Comparison of ENCODE assay signal across 8 cellular contexts in genomic region chr1:10694274-10694632, GRCh38.
DNase-seq lines count a peak whose midpoint lies in the region; ATAC-seq and TF ChIP-seq lines count a peak whose summit lies in the region.

No MANE protein-coding gene starts in this region.

- DNase-seq in Calu3 (no peak), LNCaP clone FGC (ENCODE audit: low read depth) (no peak), esophagus muscularis mucosa (ENCODE audit: extremely low spot score) (no peak), osteoblast (ENCODE audit: insufficient read length, low spot score, missing footprints) (peak; percentile 98), glomerular visceral epithelial cell (ENCODE audit: extremely low spot score) (no peak), NCI-H2196 treated with DMSO at 0.1 percent for 48 hours (lab: John Stamatoyannopoulos, UW; ENCODE audit: unreplicated experiment) (no peak)
- peak; percentile 63 for DNase-seq in activated CD8-positive, alpha-beta T cell treated with anti-CD3 and anti-CD28 coated beads, Interleukin-2, amount 10 ng/mL, durations not matched to agents 7 days and 5 days

- peak overlapping the region; percentile 67 for H3K4me3 Mint-ChIP-seq in Calu3 (ENCODE audit: low read depth, unreplicated experiment)
- H3K4me3 Mint-ChIP-seq in activated CD8-positive, alpha-beta T cell treated with anti-CD3 and anti-CD28 coated beads, Interleukin-2, amount 10 ng/mL, durations not matched to agents 7 days and 5 days: peak overlapping the region; percentile 80

- H3K27me3 Mint-ChIP-seq in Calu3 (ENCODE audit: unreplicated experiment): no peaks in the 10 kb centered on the region
- H3K27me3 Mint-ChIP-seq in activated CD8-positive, alpha-beta T cell treated with anti-CD3 and anti-CD28 coated beads, Interleukin-2, amount 10 ng/mL, durations not matched to agents 7 days and 5 days (ENCODE audit: low read depth): peaks cover 11% of the 10 kb centered on the region

- POLR2A ChIA-PET in activated CD8-positive, alpha-beta T cell treated with anti-CD3 and anti-CD28 coated beads, Interleukin-2, amount 10 ng/mL, durations not matched to agents 7 days and 5 days (lab: Charles Lee): no interaction called here

- 0% methylated on average over 13 of the region's 46 CpGs for WGBS in esophagus muscularis mucosa

- no peak for TF ChIP-seq POLR2A in esophagus muscularis mucosa (IDR thresholded peaks at IDR 0.05; ENCODE audit: low read depth)

- H3K27ac ChIP-seq in esophagus muscularis mucosa (replicated peaks in 1 of 4): peak overlapping the region; percentile 93 to 97 (median 94)
- no peak overlapping the region for H3K27ac ChIP-seq in osteoblast (ENCODE audit: low read depth, low read length)

- H3K4me1 Mint-ChIP-seq in Calu3 (ENCODE audit: low read depth, unreplicated experiment): peaks cover 29% of the 10 kb centered on the region
- peaks cover 20% of the 10 kb centered on the region for H3K4me1 Mint-ChIP-seq in activated CD8-positive, alpha-beta T cell treated with anti-CD3 and anti-CD28 coated beads, Interleukin-2, amount 10 ng/mL, durations not matched to agents 7 days and 5 days (ENCODE audit: low read depth)

- H3K4me1 ChIP-seq in esophagus muscularis mucosa (peaks cover 53 to 59% (median 56%) of the 10 kb centered on the region in 4 donors), osteoblast (ENCODE audit: insufficient read depth, low read length) (peaks cover 7% of the 10 kb centered on the region)

- no peaks in the 10 kb centered on the region for H3K79me2 ChIP-seq in osteoblast (ENCODE audit: insufficient read depth, low read length)

- H3K27ac Mint-ChIP-seq in Calu3 (ENCODE audit: unreplicated experiment): no peak overlapping the region
- H3K27ac Mint-ChIP-seq in activated CD8-positive, alpha-beta T cell treated with anti-CD3 and anti-CD28 coated beads, Interleukin-2, amount 10 ng/mL, durations not matched to agents 7 days and 5 days: peak overlapping the region; percentile 72

- BruUV-seq in Calu3 (replicated peaks; lab: Mats Ljungman, UMichigan): no TSS peak

- no peaks in the 10 kb centered on the region for H3K36me3 ChIP-seq in esophagus muscularis mucosa
- no peaks in the 10 kb centered on the region for H3K36me3 ChIP-seq in osteoblast (ENCODE audit: insufficient read depth, low read length)

- ATAC-seq in GM21423 (IDR thresholded peaks at IDR 0.05; ENCODE audit: unreplicated experiment): peak; percentile 47
- peak; percentile 71 for ATAC-seq in activated CD8-positive, alpha-beta T cell treated with anti-CD3 and anti-CD28 coated beads, Interleukin-2, amount 10 ng/mL, durations not matched to agents 7 days and 5 days

- no peaks in the 10 kb centered on the region for H3K9me3 Mint-ChIP-seq in Calu3 (ENCODE audit: low read depth, unreplicated experiment)
- H3K9me3 Mint-ChIP-seq in activated CD8-positive, alpha-beta T cell treated with anti-CD3 and anti-CD28 coated beads, Interleukin-2, amount 10 ng/mL, durations not matched to agents 7 days and 5 days (ENCODE audit: insufficient read depth): no peaks in the 10 kb centered on the region

- H3K9me3 ChIP-seq in esophagus muscularis mucosa (no peaks in the 10 kb centered on the region), osteoblast (ENCODE audit: low read depth, low read length) (no peaks in the 10 kb centered on the region)

- H3K4me3 ChIP-seq in LNCaP clone FGC (ENCODE audit: low read depth, low read length) (peak overlapping the region; percentile 51), esophagus muscularis mucosa (peak overlapping the region; percentile 72 to 92 (median 83)), osteoblast (ENCODE audit: insufficient read depth, low read length) (peak overlapping the region; percentile 77)

- CTCF ChIA-PET in Calu3 (lab: Charles Lee): no interaction called here
- CTCF ChIA-PET in activated CD8-positive, alpha-beta T cell treated with anti-CD3 and anti-CD28 coated beads, Interleukin-2, amount 10 ng/mL, durations not matched to agents 7 days and 5 days (lab: Charles Lee): no interaction called here

- H2AFZ ChIP-seq in osteoblast (ENCODE audit: low read length): no peak overlapping the region

- TF ChIP-seq CTCF in Calu3 (IDR thresholded peaks at IDR 0.05; ENCODE audit: unreplicated experiment) (no peak), LNCaP clone FGC (IDR thresholded peaks at IDR 0.05; ENCODE audit: control insufficient read depth, extremely low read depth, insufficient read depth) (no peak), esophagus muscularis mucosa (IDR thresholded peaks at IDR 0.05) (no peak), osteoblast (IDR thresholded peaks at IDR 0.05; ENCODE audit: extremely low read depth, low read depth, low read length) (no peak)

- no peaks in the 10 kb centered on the region for H4K20me1 ChIP-seq in osteoblast (ENCODE audit: insufficient read depth, low read length)

- no peak for TF ChIP-seq EP300 in esophagus muscularis mucosa (IDR thresholded peaks at IDR 0.05)

- H3K27me3 ChIP-seq in esophagus muscularis mucosa (no peaks in the 10 kb centered on the region), osteoblast (ENCODE audit: insufficient read depth, low read length) (peaks cover 19% of the 10 kb centered on the region)

- peak overlapping the region; percentile 77 for H3K4me2 ChIP-seq in osteoblast (ENCODE audit: insufficient read depth, low read length)

- peaks cover 21% of the 10 kb centered on the region for H3K36me3 Mint-ChIP-seq in Calu3 (ENCODE audit: insufficient read depth, unreplicated experiment)
- H3K36me3 Mint-ChIP-seq in activated CD8-positive, alpha-beta T cell treated with anti-CD3 and anti-CD28 coated beads, Interleukin-2, amount 10 ng/mL, durations not matched to agents 7 days and 5 days (ENCODE audit: low read depth): no peaks in the 10 kb centered on the region

- intact Hi-C loops in Calu3 (cut with micrococcal nuclease; ENCODE audit: unreplicated experiment): loop anchor here (5.0 kb wide), 1 partner anchor 173 kb away; no protein-coding TSS in a partner anchor
- intact Hi-C loops in esophagus muscularis mucosa (cut with DNase I): no loop called here

Comparison
In these comparisons a context has a peak if more than half of its experiments do, and no peak if none do; other contexts are left out.
1. DNase-seq: peak in activated CD8-positive, alpha-beta T cell treated with anti-CD3 and anti-CD28 coated beads, Interleukin-2, amount 10 ng/mL, durations not matched to agents 7 days and 5 days (single experiment) and osteoblast (single experiment); none in Calu3 (single experiment), LNCaP clone FGC (single experiment), esophagus muscularis mucosa (single experiment), glomerular visceral epithelial cell (single experiment) and NCI-H2196 treated with DMSO at 0.1 percent for 48 hours (single experiment).
2. Peak in every context shown above with its lines, with median percentiles within 50 percentile points of each other: H3K4me3 ChIP-seq.